Comparison of ENCODE assay signal across 7 cellular contexts in genomic region chr11:35272391-35272821, GRCh38.
DNase-seq lines count a peak whose midpoint lies in the region; ATAC-seq lines count a peak whose summit lies in the region.

No MANE protein-coding gene starts in this region.

- peak; percentile 85 for ATAC-seq in GM19455 (IDR thresholded peaks at IDR 0.05; ENCODE audit: unreplicated experiment)
- ATAC-seq in HG03442 (IDR thresholded peaks at IDR 0.05; ENCODE audit: unreplicated experiment), result peak; percentile 89

- peak; percentile 26 for DNase-seq in activated CD8-positive, alpha-beta memory T cell treated with anti-CD3 and anti-CD28 coated beads, Interleukin-2, amount 50 U/mL, for 4 hours
- DNase-seq in stimulated activated CD4-positive, alpha-beta T cell treated with anti-CD3 and anti-CD28 coated beads, Interleukin-4, amount 100 ng/mL, for 1 hour, result peak; percentile 25
- DNase-seq in NCI-H1417 (lab: John Stamatoyannopoulos, UW) (no peak), occipital lobe (lab: John Stamatoyannopoulos, UW) (no peak), A172 (ENCODE audit: low spot score) (no peak)

Comparison
In these comparisons a context has a peak if more than half of its experiments do, and no peak if none do; other contexts are left out.
1. DNase-seq: peak in activated CD8-positive, alpha-beta memory T cell treated with anti-CD3 and anti-CD28 coated beads, Interleukin-2, amount 50 U/mL, for 4 hours (single experiment) and stimulated activated CD4-positive, alpha-beta T cell treated with anti-CD3 and anti-CD28 coated beads, Interleukin-4, amount 100 ng/mL, for 1 hour (single experiment); none in NCI-H1417 (0 of 3), occipital lobe (single experiment) and A172 (single experiment).